21 cellular contexts compared by ENCODE assay signal in the genomic region with DNA sequence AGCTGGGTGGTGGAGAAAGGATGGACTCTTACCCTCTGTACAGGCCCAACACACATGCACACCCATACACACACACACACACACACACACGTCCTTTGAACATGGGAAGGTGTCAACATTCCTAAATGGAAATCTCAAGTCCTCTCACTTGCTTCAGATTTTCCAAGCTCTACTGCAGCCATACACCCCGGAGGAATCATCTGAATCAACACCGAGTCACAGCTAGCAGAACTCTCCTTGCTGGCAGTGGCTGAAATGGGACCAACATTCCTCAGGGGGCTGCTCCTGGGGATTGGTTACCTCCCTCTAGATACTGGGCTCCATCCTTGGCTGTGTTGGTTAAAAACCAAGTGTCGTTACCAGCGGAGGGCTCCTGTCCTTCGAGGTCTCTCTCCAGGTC.
"Had no signal": no experiment of that assay in that cellular context is flagged by ENCODE, and none has a peak within 500 bp of the region (broad histone marks: within the 10 kb centered on the region; RNA-seq: fewer than 3 reads in every experiment).

No MANE protein-coding gene starts in this region.

- H3K27ac ChIP-seq: colonic mucosa, gastrocnemius medialis, psoas muscle, suprapubic skin, transverse colon had no signal

- ATAC-seq: activated CD4-positive, CD25-positive, alpha-beta regulatory T cell treated with anti-CD3 and anti-CD28 coated beads, Interleukin-2, amount 50 U/mL, for 24 hours; activated naive CD8-positive, alpha-beta T cell treated with anti-CD3 and anti-CD28 coated beads, Interleukin-2, amount 50 U/mL, for 24 hours; activated T-cell treated with anti-CD3 and anti-CD28 coated beads, Interleukin-2, amount 50 U/mL, for 4 hours; gastrocnemius medialis; left ventricle myocardium superior; naive thymus-derived CD8-positive, alpha-beta T cell; psoas muscle; right cardiac atrium; stimulated activated naive CD8-positive, alpha-beta T cell treated with anti-CD3 and anti-CD28 coated beads, Interleukin-15, amount 100 ng/mL, for 72 hours had no signal

- FAIRE-seq: endometrium had no signal

- H3K4me1 ChIP-seq: colonic mucosa, transverse colon had no signal

- H3K4me3 ChIP-seq: colonic mucosa, gastrocnemius medialis, psoas muscle, suprapubic skin, transverse colon had no signal

- H3K27me3 ChIP-seq: colonic mucosa, gastrocnemius medialis, suprapubic skin, transverse colon had no signal

- H3K36me3 ChIP-seq: colonic mucosa, gastrocnemius medialis, suprapubic skin, transverse colon had no signal

- H3K36me3 Mint-ChIP-seq: activated naive CD4-positive, alpha-beta T cell treated with anti-CD3 and anti-CD28 coated beads, Interleukin-2, amount 10 ng/mL, durations not matched to agents 7 days and 5 days; brain; naive thymus-derived CD8-positive, alpha-beta T cell had no signal

- H3K4me1 Mint-ChIP-seq: activated naive CD4-positive, alpha-beta T cell treated with anti-CD3 and anti-CD28 coated beads, Interleukin-2, amount 10 ng/mL, durations not matched to agents 7 days and 5 days; activated naive CD8-positive, alpha-beta T cell treated with anti-CD3 and anti-CD28 coated beads, Interleukin-2, amount 50 U/mL, for 24 hours; central memory CD8-positive, alpha-beta T cell; stimulated activated naive CD8-positive, alpha-beta T cell treated with anti-CD3 and anti-CD28 coated beads, Interleukin-15, amount 100 ng/mL, for 72 hours had no signal

- DNase-seq: activated CD4-positive, alpha-beta T cell treated with anti-CD3 and anti-CD28 coated beads, Interleukin-2, amount 50 U/mL, for 1 hour; activated CD8-positive, alpha-beta memory T cell treated with anti-CD3 and anti-CD28 coated beads, Interleukin-2, amount 50 U/mL, for 4 hours; activated naive CD4-positive, alpha-beta T cell treated with anti-CD3 and anti-CD28 coated beads, Interleukin-2, amount 10 ng/mL, durations not matched to agents 7 days and 5 days; activated naive CD8-positive, alpha-beta T cell treated with anti-CD3 and anti-CD28 coated beads, Interleukin-2, amount 50 U/mL, for 24 hours; activated T-cell treated with anti-CD3 and anti-CD28 coated beads, Interleukin-2, amount 50 U/mL, for 4 hours; anterior cingulate cortex; colonic mucosa; gastrocnemius medialis; left ventricle myocardium superior; mesendoderm; naive thymus-derived CD8-positive, alpha-beta T cell; psoas muscle; right cardiac atrium; stimulated activated naive CD8-positive, alpha-beta T cell treated with anti-CD3 and anti-CD28 coated beads, Interleukin-15, amount 100 ng/mL, for 72 hours; T-helper 9 cell; transverse colon had no signal

- H3K9me3 Mint-ChIP-seq: activated naive CD4-positive, alpha-beta T cell treated with anti-CD3 and anti-CD28 coated beads, Interleukin-2, amount 10 ng/mL, durations not matched to agents 7 days and 5 days; activated naive CD8-positive, alpha-beta T cell treated with anti-CD3 and anti-CD28 coated beads, Interleukin-2, amount 50 U/mL, for 24 hours; activated T-cell treated with anti-CD3 and anti-CD28 coated beads, Interleukin-2, amount 50 U/mL, for 4 hours; brain; central memory CD8-positive, alpha-beta T cell; naive thymus-derived CD8-positive, alpha-beta T cell; stimulated activated naive CD8-positive, alpha-beta T cell treated with anti-CD3 and anti-CD28 coated beads, Interleukin-15, amount 100 ng/mL, for 72 hours had no signal

- H3K27ac Mint-ChIP-seq: activated naive CD4-positive, alpha-beta T cell treated with anti-CD3 and anti-CD28 coated beads, Interleukin-2, amount 10 ng/mL, durations not matched to agents 7 days and 5 days; activated naive CD8-positive, alpha-beta T cell treated with anti-CD3 and anti-CD28 coated beads, Interleukin-2, amount 50 U/mL, for 24 hours had no signal

- H3K9me3 ChIP-seq: colonic mucosa, gastrocnemius medialis, psoas muscle, suprapubic skin, transverse colon had no signal

- H3K27me3 Mint-ChIP-seq: activated naive CD4-positive, alpha-beta T cell treated with anti-CD3 and anti-CD28 coated beads, Interleukin-2, amount 10 ng/mL, durations not matched to agents 7 days and 5 days; brain; stimulated activated naive CD8-positive, alpha-beta T cell treated with anti-CD3 and anti-CD28 coated beads, Interleukin-15, amount 100 ng/mL, for 72 hours had no signal

- H3K4me3 Mint-ChIP-seq: activated naive CD4-positive, alpha-beta T cell treated with anti-CD3 and anti-CD28 coated beads, Interleukin-2, amount 10 ng/mL, durations not matched to agents 7 days and 5 days; activated naive CD8-positive, alpha-beta T cell treated with anti-CD3 and anti-CD28 coated beads, Interleukin-2, amount 50 U/mL, for 24 hours; activated T-cell treated with anti-CD3 and anti-CD28 coated beads, Interleukin-2, amount 50 U/mL, for 4 hours; brain; central memory CD8-positive, alpha-beta T cell; naive thymus-derived CD8-positive, alpha-beta T cell; stimulated activated naive CD8-positive, alpha-beta T cell treated with anti-CD3 and anti-CD28 coated beads, Interleukin-15, amount 100 ng/mL, for 72 hours had no signal
